In the genomic region with DNA sequence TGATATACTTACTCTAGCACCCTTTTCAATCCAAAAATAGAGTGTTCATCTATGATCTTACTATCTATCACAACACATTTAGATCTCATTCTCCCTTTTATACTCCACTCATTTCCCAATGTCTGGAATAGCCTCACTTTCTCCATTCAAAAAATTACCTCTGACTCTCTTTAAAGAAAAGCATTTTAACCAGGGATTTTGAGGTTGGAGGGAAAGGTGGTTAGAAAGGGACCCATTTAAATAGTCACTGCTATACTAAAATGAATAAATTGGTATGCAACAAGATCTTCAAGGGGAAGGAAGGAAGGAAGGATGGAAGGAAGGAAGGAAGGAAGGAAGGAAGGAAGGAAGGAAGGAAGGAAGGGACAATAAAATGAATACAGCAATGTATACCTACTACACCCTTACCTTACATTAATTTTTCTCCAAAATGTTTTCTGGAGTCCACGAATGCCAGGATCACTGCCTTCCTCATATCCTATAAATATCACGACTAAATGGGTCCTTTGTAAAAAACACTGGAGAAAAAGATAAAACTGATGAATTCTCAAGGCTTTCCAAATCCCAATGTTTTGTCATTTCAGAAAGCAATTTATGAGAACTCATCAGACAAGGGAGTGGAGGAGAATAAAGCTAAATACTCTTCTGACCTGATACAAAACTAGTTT, we compare ENCODE assay signal across 16 cellular contexts.
DNase-seq lines count a peak whose midpoint lies in the region; ATAC-seq and TF ChIP-seq lines count a peak whose summit lies in the region.
"Had no signal": no experiment of that assay in that cellular context is flagged by ENCODE, and none has a peak within 500 bp of the region (broad histone marks: within the 10 kb centered on the region; RNA-seq: fewer than 3 reads in every experiment).

No MANE protein-coding gene starts in this region.

- DNase-seq in A673 (ENCODE audit: low spot score), result peak; percentile 90
- DNase-seq in activated CD8-positive, alpha-beta T cell treated with anti-CD3 and anti-CD28 coated beads, Interleukin-2, amount 10 ng/mL, durations not matched to agents 7 days and 5 days, result no peak
- DNase-seq: 8988T; AML-193; Caco-2; Calu3; CD4-positive, alpha-beta T cell; CD8-positive, alpha-beta T cell; DMS79 treated with DMSO at 0.1 percent for 48 hours; GF-D8 had no signal

- intact Hi-C loops in A673 (cut with micrococcal nuclease; ENCODE audit: unreplicated experiment), result loop anchor here (1.0 to 10.0 kb wide), 9 partner anchors 44 to 1435 kb away; a partner anchor contains a TSS

- H3K27ac Mint-ChIP-seq in stimulated activated memory B cell treated with anti-CD40 and anti-IgM and Interleukin-4, amounts not matched to agents 10 μg/mL and 1 μg/mL and 100 μg/mL, for 72 hours, result peak overlapping the region; percentile 3
- no peak overlapping the region for H3K27ac Mint-ChIP-seq in activated CD8-positive, alpha-beta T cell treated with anti-CD3 and anti-CD28 coated beads, Interleukin-2, amount 10 ng/mL, durations not matched to agents 7 days and 5 days
- H3K27ac Mint-ChIP-seq: B cell; CD4-positive, alpha-beta T cell; CD8-positive, alpha-beta T cell had no signal

- no peaks in the 10 kb centered on the region for H3K27me3 Mint-ChIP-seq in stimulated activated memory B cell treated with anti-CD40 and anti-IgM and Interleukin-4, amounts not matched to agents 10 μg/mL and 1 μg/mL and 100 μg/mL, for 72 hours
- H3K27me3 Mint-ChIP-seq in activated CD8-positive, alpha-beta T cell treated with anti-CD3 and anti-CD28 coated beads, Interleukin-2, amount 10 ng/mL, durations not matched to agents 7 days and 5 days (ENCODE audit: low read depth), result no peaks in the 10 kb centered on the region
- H3K27me3 Mint-ChIP-seq: B cell; CD4-positive, alpha-beta T cell had no signal

- no peaks in the 10 kb centered on the region for H3K27me3 ChIP-seq in A673 (replicated peaks; ENCODE audit: insufficient read depth, low read depth, low read length, poor library complexity)
- H3K27me3 ChIP-seq: BLaER1 treated with 17β-estradiol and CSF1 and Interleukin-3, amounts not matched to agents 10 nM and 100 nM had no signal

- BruUV-seq in A673 (replicated peaks; lab: Mats Ljungman, UMichigan), result no TSS peak

- no peak for ATAC-seq in stimulated activated memory B cell treated with anti-CD40 and anti-IgM and Interleukin-4, amounts not matched to agents 10 μg/mL and 1 μg/mL and 100 μg/mL, for 72 hours
- no peak for ATAC-seq in activated CD8-positive, alpha-beta T cell treated with anti-CD3 and anti-CD28 coated beads, Interleukin-2, amount 10 ng/mL, durations not matched to agents 7 days and 5 days
- no peak for ATAC-seq in GM21723 (IDR thresholded peaks at IDR 0.05; ENCODE audit: unreplicated experiment)
- ATAC-seq: CD8-positive, alpha-beta T cell had no signal

- H3K27ac ChIP-seq in A673 (ENCODE audit: low read depth, low read length, poor library complexity, severe bottlenecking), result peak overlapping the region; percentile 95
- H3K27ac ChIP-seq in HEK293 (ENCODE audit: extremely low read depth, low read depth, low read length), result no peak overlapping the region
- H3K27ac ChIP-seq: BLaER1 treated with 17β-estradiol and CSF1 and Interleukin-3, amounts not matched to agents 10 nM and 100 nM; C4-2B had no signal

- H3K4me3 Mint-ChIP-seq in stimulated activated memory B cell treated with anti-CD40 and anti-IgM and Interleukin-4, amounts not matched to agents 10 μg/mL and 1 μg/mL and 100 μg/mL, for 72 hours, result no peak overlapping the region
- H3K4me3 Mint-ChIP-seq in activated CD8-positive, alpha-beta T cell treated with anti-CD3 and anti-CD28 coated beads, Interleukin-2, amount 10 ng/mL, durations not matched to agents 7 days and 5 days, result no peak overlapping the region
- H3K4me3 Mint-ChIP-seq: B cell; CD4-positive, alpha-beta T cell; CD8-positive, alpha-beta T cell had no signal

- TF ChIP-seq CTCF in A673 (conservative IDR thresholded peaks at IDR 0.05; ENCODE audit: low read depth, low read length), result no peak
- no peak for TF ChIP-seq CTCF in HEK293 (tag by site-specific recombination; IDR thresholded peaks at IDR 0.05)

- H3K9me3 Mint-ChIP-seq in stimulated activated memory B cell treated with anti-CD40 and anti-IgM and Interleukin-4, amounts not matched to agents 10 μg/mL and 1 μg/mL and 100 μg/mL, for 72 hours, result peaks cover 10% of the 10 kb centered on the region
- peaks cover 16% of the 10 kb centered on the region for H3K9me3 Mint-ChIP-seq in activated CD8-positive, alpha-beta T cell treated with anti-CD3 and anti-CD28 coated beads, Interleukin-2, amount 10 ng/mL, durations not matched to agents 7 days and 5 days (ENCODE audit: insufficient read depth)

- POLR2A ChIA-PET in A673 (lab: Charles Lee; ENCODE audit: low non-redundant PET) (no interaction called here), HEK293 (lab: Yijun Ruan, JAX) (no interaction called here)
- POLR2A ChIA-PET in activated CD8-positive, alpha-beta T cell treated with anti-CD3 and anti-CD28 coated beads, Interleukin-2, amount 10 ng/mL, durations not matched to agents 7 days and 5 days (lab: Charles Lee), result no interaction called here

- H3K4me3 ChIP-seq in A673 (ENCODE audit: low read depth, low read length, poor library complexity, severe bottlenecking) (no peak overlapping the region), HEK293 (ENCODE audit: low read depth, low read length) (no peak overlapping the region)
- H3K4me3 ChIP-seq: BLaER1 treated with 17β-estradiol and CSF1 and Interleukin-3, amounts not matched to agents 10 nM and 100 nM had no signal

- peaks cover 8% of the 10 kb centered on the region for H3K36me3 ChIP-seq in A673 (ENCODE audit: insufficient read depth, low read length, poor library complexity, severe bottlenecking)
- no peaks in the 10 kb centered on the region for H3K36me3 ChIP-seq in HEK293 (ENCODE audit: control insufficient read depth in 2 of 2, insufficient read depth in 1 of 2, low read length in 2 of 2)

- CTCF ChIA-PET in A673 (lab: Charles Lee) (interaction anchor here (0.6 to 2.2 kb wide), 2 partner anchors 45 to 286 kb away, joined by 3 to 11 read pairs; no protein-coding TSS in a partner anchor), HEK293 (lab: Yijun Ruan, JAX) (interaction anchor here (0.5 kb wide), 1 partner anchor 117 kb away, joined by 3 read pairs; no protein-coding TSS in a partner anchor)
- CTCF ChIA-PET in activated CD8-positive, alpha-beta T cell treated with anti-CD3 and anti-CD28 coated beads, Interleukin-2, amount 10 ng/mL, durations not matched to agents 7 days and 5 days (lab: Charles Lee), result interaction anchor here (1.0 to 1.5 kb wide), 3 partner anchors 11 to 28 kb away, joined by 3 to 7 read pairs (median 3); no protein-coding TSS in a partner anchor

- H3K4me1 Mint-ChIP-seq in stimulated activated memory B cell treated with anti-CD40 and anti-IgM and Interleukin-4, amounts not matched to agents 10 μg/mL and 1 μg/mL and 100 μg/mL, for 72 hours, result peaks cover 29% of the 10 kb centered on the region
- H3K4me1 Mint-ChIP-seq in activated CD8-positive, alpha-beta T cell treated with anti-CD3 and anti-CD28 coated beads, Interleukin-2, amount 10 ng/mL, durations not matched to agents 7 days and 5 days (ENCODE audit: low read depth), result peaks cover 27% of the 10 kb centered on the region

- H3K4me1 ChIP-seq in A673 (ENCODE audit: insufficient read depth, low read length, poor library complexity, severe bottlenecking) (peaks cover 53% of the 10 kb centered on the region), HEK293 (ENCODE audit: control insufficient read depth, insufficient read depth, low read length) (no peaks in the 10 kb centered on the region)
- H3K4me1 ChIP-seq: Caco-2 had no signal

- H3K9me3 ChIP-seq in A673 (ENCODE audit: low read depth, low read length, poor library complexity, severe bottlenecking) (peaks cover 12% of the 10 kb centered on the region), HEK293 (ENCODE audit: control insufficient read depth, insufficient read depth, low read depth, low read length) (no peaks in the 10 kb centered on the region)
- H3K9me3 ChIP-seq: Caco-2 had no signal

- peaks cover 42% of the 10 kb centered on the region for H3K36me3 Mint-ChIP-seq in stimulated activated memory B cell treated with anti-CD40 and anti-IgM and Interleukin-4, amounts not matched to agents 10 μg/mL and 1 μg/mL and 100 μg/mL, for 72 hours
- H3K36me3 Mint-ChIP-seq in activated CD8-positive, alpha-beta T cell treated with anti-CD3 and anti-CD28 coated beads, Interleukin-2, amount 10 ng/mL, durations not matched to agents 7 days and 5 days (ENCODE audit: low read depth), result peaks cover 54% of the 10 kb centered on the region

TF ChIP-seq in HEK293, 187 proteins besides CTCF, POLR2A, EP300 and RAD21 (continues in another document):
- no peak for TF ChIP-seq ZFHX2 (tag by site-specific recombination; conservative IDR thresholded peaks at IDR 0.05)
- TF ChIP-seq YY2 (tag by site-specific recombination; IDR thresholded peaks at IDR 0.05), result no peak
- TF ChIP-seq, protein P1, sequence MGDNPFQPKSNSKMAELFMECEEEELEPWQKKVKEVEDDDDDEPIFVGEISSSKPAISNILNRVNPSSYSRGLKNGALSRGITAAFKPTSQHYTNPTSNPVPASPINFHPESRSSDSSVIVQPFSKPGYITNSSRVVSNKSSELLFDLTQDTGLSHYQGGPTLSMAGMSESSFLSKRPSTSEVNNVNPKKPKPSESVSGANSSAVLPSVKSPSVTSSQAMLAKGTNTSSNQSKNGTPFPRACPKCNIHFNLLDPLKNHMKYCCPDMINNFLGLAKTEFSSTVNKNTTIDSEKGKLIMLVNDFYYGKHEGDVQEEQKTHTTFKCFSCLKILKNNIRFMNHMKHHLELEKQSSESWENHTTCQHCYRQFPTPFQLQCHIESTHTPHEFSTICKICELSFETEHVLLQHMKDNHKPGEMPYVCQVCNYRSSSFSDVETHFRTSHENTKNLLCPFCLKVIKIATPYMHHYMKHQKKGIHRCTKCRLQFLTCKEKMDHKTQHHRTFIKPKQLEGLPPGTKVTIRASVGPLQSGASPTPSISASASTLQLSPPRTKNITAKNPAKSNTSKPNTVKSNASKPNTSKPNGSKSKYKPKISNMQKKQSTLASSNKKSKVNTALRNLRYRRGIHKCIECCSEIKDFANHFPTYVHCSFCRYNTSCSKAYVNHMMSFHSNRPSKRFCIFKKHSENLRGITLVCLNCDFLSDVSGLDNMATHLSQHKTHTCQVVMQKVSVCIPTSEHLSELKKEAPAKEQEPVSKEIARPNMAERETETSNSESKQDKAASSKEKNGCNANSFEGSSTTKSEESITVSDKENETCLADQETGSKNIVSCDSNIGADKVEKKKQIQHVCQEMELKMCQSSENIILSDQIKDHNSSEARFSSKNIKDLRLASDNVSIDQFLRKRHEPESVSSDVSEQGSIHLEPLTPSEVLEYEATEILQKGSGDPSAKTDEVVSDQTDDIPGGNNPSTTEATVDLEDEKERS (tag by site-specific recombination; IDR thresholded peaks at IDR 0.05), result no peak
- no peak for TF ChIP-seq SALL2 (tag by site-specific recombination; IDR thresholded peaks at IDR 0.05; ENCODE audit: borderline replicate concordance)
